In the genomic region with DNA sequence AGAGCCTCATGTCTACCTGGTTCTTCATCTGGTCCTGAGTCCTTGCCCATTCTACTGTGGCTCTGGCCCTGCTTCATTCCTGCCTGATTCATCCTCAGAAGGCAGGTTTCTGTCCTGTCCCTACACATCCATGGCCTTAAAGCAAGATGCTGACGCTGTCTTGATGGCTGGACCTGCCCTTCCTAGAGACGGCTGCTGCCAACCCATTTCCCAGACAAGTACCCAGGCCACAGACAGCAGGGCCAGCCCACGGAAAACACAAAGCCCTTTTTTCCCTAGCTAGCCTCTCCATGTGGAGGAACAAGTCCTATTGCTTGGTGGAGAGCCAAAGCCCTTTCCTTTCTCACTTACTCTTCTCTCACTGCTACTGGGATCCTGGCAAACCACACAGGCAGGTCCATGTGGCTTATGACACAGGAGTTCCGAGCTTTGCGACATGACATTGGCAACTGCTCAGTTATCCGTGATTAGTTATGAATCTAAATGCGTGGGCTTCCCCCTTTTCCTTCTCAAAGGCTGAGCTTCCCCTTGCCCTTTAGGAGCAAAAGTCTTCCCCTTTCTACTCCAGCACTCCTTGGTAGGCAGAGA, we compare ENCODE assay signal across 26 cellular contexts.
DNase-seq lines count a peak whose midpoint lies in the region; ATAC-seq and TF ChIP-seq lines count a peak whose summit lies in the region.
"Had no signal": no experiment of that assay in that cellular context is flagged by ENCODE, and none has a peak within 500 bp of the region (broad histone marks: within the 10 kb centered on the region; RNA-seq: fewer than 3 reads in every experiment).

No MANE protein-coding gene starts in this region.

- H3K27ac Mint-ChIP-seq in activated T-cell treated with anti-CD3 and anti-CD28 coated beads, Interleukin-2, amount 50 U/mL, for 24 hours, result no peak overlapping the region
- H3K27ac Mint-ChIP-seq: activated CD4-positive, alpha-beta T cell treated with anti-CD3 and anti-CD28 coated beads for 36 hours; dendritic cell treated with granulocyte-macrophage colony-stimulating factor and Interleukin-4, amounts not matched to agents 40 ng/mL and 50 ng/mL, for 4 days; immature natural killer cell; progenitor cell of endocrine pancreas; T-helper 1 cell treated with Interleukin-12 subunit alpha and Interleukin-12 subunit beta and Interleukin-4 antibody, amounts not matched to agents 30 μg/mL and 1 μg/mL, for 36 hours had no signal

- H3K36me3 Mint-ChIP-seq in activated T-cell treated with anti-CD3 and anti-CD28 coated beads, Interleukin-2, amount 50 U/mL, for 24 hours (ENCODE audit: low read depth), result no peaks in the 10 kb centered on the region

- H3K27ac ChIP-seq in adrenal gland, result peak overlapping the region in 4 of 5 donors; percentile 55 to 84 (median 68)
- peak overlapping the region; percentile 8 for H3K27ac ChIP-seq in suprapubic skin
- H3K27ac ChIP-seq: BLaER1 treated with 17β-estradiol and CSF1 and Interleukin-3, amounts not matched to agents 10 nM and 100 nM; cardiac muscle cell had no signal

- intact Hi-C loops in adrenal gland (cut with DNase I), result no loop called here
- intact Hi-C loops in left ventricle myocardium superior (cut with micrococcal nuclease), result no loop called here

- DNase-seq in adrenal gland (peak; percentile 49 to 84 (median 63)), left ventricle myocardium superior (no peak), suprapubic skin (ENCODE audit: low spot score in 2 of 2) (peak in 1 of 2 donors; percentile 59), occipital lobe (lab: John Stamatoyannopoulos, UW) (no peak), erythroblast (lab: John Stamatoyannopoulos, UW) (no peak), omental fat pad (ENCODE audit: low spot score) (no peak)
- no peak for DNase-seq in activated T-cell treated with anti-CD3 and anti-CD28 coated beads, Interleukin-2, amount 50 U/mL, for 24 hours
- DNase-seq: activated CD4-positive, alpha-beta T cell treated with anti-CD3 and anti-CD28 coated beads for 36 hours; activated T-cell treated with anti-CD3 and anti-CD28 coated beads, Interleukin-2, amount 50 U/mL, for 1 hour; DMS79 treated with DMSO at 0.1 percent for 48 hours; foreskin melanocyte; immature natural killer cell; Karpas-422; mucosa of descending colon; NCI-H1694; NCI-H2171; NCI-H524 treated with DMSO at 0.1 percent for 48 hours had no signal

- H3K27me3 Mint-ChIP-seq in activated T-cell treated with anti-CD3 and anti-CD28 coated beads, Interleukin-2, amount 50 U/mL, for 24 hours, result peaks cover 37% of the 10 kb centered on the region
- H3K27me3 Mint-ChIP-seq: progenitor cell of endocrine pancreas had no signal

- peak; percentile 50 for ATAC-seq in esophagus mucosa
- ATAC-seq in left ventricle myocardium superior, result peak; percentile 58
- no peak for ATAC-seq in omental fat pad (ENCODE audit: low FRiP score)
- ATAC-seq: activated CD4-positive, alpha-beta T cell treated with anti-CD3 and anti-CD28 coated beads for 36 hours; mucosa of descending colon; Panc1 had no signal

- H3K4me3 ChIP-seq in adrenal gland (no peak overlapping the region), suprapubic skin (no peak overlapping the region)
- H3K4me3 ChIP-seq: BLaER1 treated with 17β-estradiol and CSF1 and Interleukin-3, amounts not matched to agents 10 nM and 100 nM; cardiac muscle cell; mucosa of descending colon; skin epidermis had no signal

- H3K9me3 Mint-ChIP-seq in activated T-cell treated with anti-CD3 and anti-CD28 coated beads, Interleukin-2, amount 50 U/mL, for 24 hours, result no peaks in the 10 kb centered on the region
- H3K9me3 Mint-ChIP-seq: dendritic cell treated with granulocyte-macrophage colony-stimulating factor and Interleukin-4, amounts not matched to agents 40 ng/mL and 50 ng/mL, for 4 days; neural crest cell had no signal

- 54 to 71% (median 60%) methylated on average over 7 of the region's 7 CpGs for WGBS in adrenal gland, 4 donors
- WGBS in suprapubic skin, result 65% methylated on average over 7 of the region's 7 CpGs

- TF ChIP-seq CTCF in adrenal gland (IDR thresholded peaks at IDR 0.05), result no peak
- TF ChIP-seq CTCF in suprapubic skin (IDR thresholded peaks at IDR 0.05), result no peak
- no peak for TF ChIP-seq CTCF in omental fat pad (IDR thresholded peaks at IDR 0.05)

- H3K27me3 ChIP-seq in adrenal gland, result no peaks in the 10 kb centered on the region
- H3K27me3 ChIP-seq in suprapubic skin, result no peaks in the 10 kb centered on the region
- H3K27me3 ChIP-seq: cardiac muscle cell had no signal

- TF ChIP-seq POLR2A in adrenal gland (IDR thresholded peaks at IDR 0.05) (no peak), suprapubic skin (IDR thresholded peaks at IDR 0.05) (no peak), erythroblast (IDR thresholded peaks at IDR 0.05; ENCODE audit: low read length) (no peak)

- no peaks in the 10 kb centered on the region for H3K9me3 ChIP-seq in adrenal gland (replicated peaks in 1 of 3)
- H3K9me3 ChIP-seq in suprapubic skin, result no peaks in the 10 kb centered on the region
- H3K9me3 ChIP-seq: BLaER1 treated with 17β-estradiol and CSF1 and Interleukin-3, amounts not matched to agents 10 nM and 100 nM; mucosa of descending colon had no signal

- peaks cover 9 to 17% of the 10 kb centered on the region in 2 donors for H3K4me1 ChIP-seq in adrenal gland (replicated peaks in 1 of 2)
- H3K4me1 ChIP-seq in suprapubic skin, result no peaks in the 10 kb centered on the region

- H3K4me1 Mint-ChIP-seq in activated T-cell treated with anti-CD3 and anti-CD28 coated beads, Interleukin-2, amount 50 U/mL, for 24 hours (ENCODE audit: low read depth), result peaks cover 3% of the 10 kb centered on the region
- H3K4me1 Mint-ChIP-seq: neural crest cell had no signal

- no peak overlapping the region for H3K4me3 Mint-ChIP-seq in activated T-cell treated with anti-CD3 and anti-CD28 coated beads, Interleukin-2, amount 50 U/mL, for 24 hours
- H3K4me3 Mint-ChIP-seq: activated CD4-positive, alpha-beta T cell treated with anti-CD3 and anti-CD28 coated beads for 36 hours; dendritic cell treated with granulocyte-macrophage colony-stimulating factor and Interleukin-4, amounts not matched to agents 40 ng/mL and 50 ng/mL, for 4 days; immature natural killer cell; neural crest cell; T-helper 1 cell treated with Interleukin-12 subunit alpha and Interleukin-12 subunit beta and Interleukin-4 antibody, amounts not matched to agents 30 μg/mL and 1 μg/mL, for 36 hours had no signal

- TF ChIP-seq EP300 in suprapubic skin (IDR thresholded peaks at IDR 0.05), result no peak

- H3K36me3 ChIP-seq in adrenal gland (replicated peaks in 1 of 2), result no peaks in the 10 kb centered on the region
- no peaks in the 10 kb centered on the region for H3K36me3 ChIP-seq in suprapubic skin
- H3K36me3 ChIP-seq: BLaER1 treated with 17β-estradiol and CSF1 and Interleukin-3, amounts not matched to agents 10 nM and 100 nM; cardiac muscle cell had no signal

Comparison
In these comparisons a context has a peak if more than half of its experiments do, and no peak if none do; other contexts are left out.
1. DNase-seq: peak in adrenal gland (7 of 7); none in left ventricle myocardium superior (single experiment), occipital lobe (single experiment), activated T-cell treated with anti-CD3 and anti-CD28 coated beads, Interleukin-2, amount 50 U/mL, for 24 hours (single experiment), erythroblast (0 of 2) and omental fat pad (single experiment).